Comparison of ENCODE assay signal across 39 cellular contexts in the genomic region with DNA sequence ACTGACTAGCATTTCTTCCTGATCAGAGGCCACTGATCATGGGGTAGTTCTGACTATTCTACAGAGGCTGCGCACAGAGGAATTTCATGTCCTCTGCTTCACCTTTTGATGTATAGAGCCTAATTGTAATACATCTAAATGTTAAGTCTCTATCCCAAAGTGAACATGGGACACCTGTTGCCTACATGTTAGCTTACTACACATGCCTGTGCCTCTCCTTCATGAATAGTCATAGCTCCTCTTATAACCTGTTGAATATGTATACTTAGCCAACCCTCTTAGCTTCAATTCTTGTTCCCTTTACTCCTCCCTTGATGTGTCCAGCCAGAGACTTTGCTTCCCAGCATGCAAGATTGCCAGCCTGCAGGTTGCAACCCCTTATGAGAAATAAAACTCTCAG.
"Had no signal": no experiment of that assay in that cellular context is flagged by ENCODE, and none has a peak within 500 bp of the region (broad histone marks: within the 10 kb centered on the region; RNA-seq: fewer than 3 reads in every experiment).

No MANE protein-coding gene starts in this region.

- H3K9me3 ChIP-seq: ascending aorta had no signal

- H3K4me3 Mint-ChIP-seq: activated CD4-positive, alpha-beta memory T cell treated with anti-CD3 and anti-CD28 coated beads, Interleukin-2, amount 10 ng/mL, durations not matched to agents 7 days and 5 days; activated CD4-positive, alpha-beta T cell treated with anti-CD3 and anti-CD28 coated beads for 36 hours; activated CD4-positive, alpha-beta T cell treated with anti-CD3 and anti-CD28 coated beads, Interleukin-2, amount 10 ng/mL, durations not matched to agents 7 days and 5 days; activated CD8-positive, alpha-beta T cell treated with anti-CD3 and anti-CD28 coated beads, Interleukin-2, amount 10 ng/mL, durations not matched to agents 7 days and 5 days; activated naive CD4-positive, alpha-beta T cell treated with anti-CD3 and anti-CD28 coated beads for 36 hours; activated naive CD8-positive, alpha-beta T cell treated with anti-CD3 and anti-CD28 coated beads, Interleukin-2, amount 10 ng/mL, durations not matched to agents 7 days and 5 days; activated naive CD8-positive, alpha-beta T cell treated with anti-CD3 and anti-CD28 coated beads, Interleukin-2, amount 50 U/mL, for 24 hours; activated T-cell treated with anti-CD3 and anti-CD28 coated beads, Interleukin-2, amount 50 U/mL, for 4 hours; activated T-cell treated with anti-CD3 and anti-CD28 coated beads, Interleukin-2, amount 50 U/mL, for 72 hours; activated T-helper 1 cell treated with anti-CD3 and anti-CD28 coated beads, Interleukin-12 subunit alpha, Interleukin-12 subunit beta, Interleukin-2, Interleukin-4 antibody, amounts not matched to agents 30 ng/mL and 10 ng/mL and 1 ng/mL, durations not matched to agents 14 hours and 24 hours and 36 hours; activated T-helper 17 cell treated with anti-CD3 and anti-CD28 coated beads, Interleukin-2, amount 50 U/mL, for 72 hours; brain; T-helper 1 cell treated with Interleukin-12 subunit alpha and Interleukin-12 subunit beta and Interleukin-4 antibody, amounts not matched to agents 30 μg/mL and 1 μg/mL, for 36 hours; T-helper 2 cell treated with Interferon-gamma antibody and Interleukin-4, amounts not matched to agents 5 μg/mL and 100 μg/mL, for 36 hours; WTC11 had no signal

- ATAC-seq: activated CD4-positive, alpha-beta T cell treated with anti-CD3 and anti-CD28 coated beads for 36 hours; activated CD4-positive, CD25-positive, alpha-beta regulatory T cell treated with anti-CD3 and anti-CD28 coated beads, Interleukin-2, amount 50 U/mL, for 24 hours; activated CD8-positive, alpha-beta T cell treated with anti-CD3 and anti-CD28 coated beads, Interleukin-2, amount 10 ng/mL, durations not matched to agents 7 days and 5 days; activated naive CD4-positive, alpha-beta T cell treated with anti-CD3 and anti-CD28 coated beads, Interleukin-2, amount 50 U/mL, for 72 hours; activated naive CD8-positive, alpha-beta T cell treated with anti-CD3 and anti-CD28 coated beads, Interleukin-2, amount 50 U/mL, for 24 hours; activated T-cell treated with anti-CD3 and anti-CD28 coated beads, Interleukin-2, amount 50 U/mL, for 4 hours; activated T-cell treated with anti-CD3 and anti-CD28 coated beads, Interleukin-2, amount 50 U/mL, for 72 hours; activated T-helper 17 cell treated with anti-CD3 and anti-CD28 coated beads, Interleukin-2, amount 50 U/mL, for 72 hours; WTC11 had no signal

- H3K4me1 ChIP-seq: ascending aorta had no signal

- H3K9me3 Mint-ChIP-seq: activated CD4-positive, alpha-beta memory T cell treated with anti-CD3 and anti-CD28 coated beads, Interleukin-2, amount 10 ng/mL, durations not matched to agents 7 days and 5 days; activated CD4-positive, alpha-beta T cell treated with anti-CD3 and anti-CD28 coated beads, Interleukin-2, amount 10 ng/mL, durations not matched to agents 7 days and 5 days; activated naive CD4-positive, alpha-beta T cell treated with anti-CD3 and anti-CD28 coated beads for 36 hours; activated naive CD4-positive, alpha-beta T cell treated with anti-CD3 and anti-CD28 coated beads, Interleukin-2, amount 50 U/mL, for 72 hours; activated naive CD8-positive, alpha-beta T cell treated with anti-CD3 and anti-CD28 coated beads, Interleukin-2, amount 10 ng/mL, durations not matched to agents 7 days and 5 days; activated naive CD8-positive, alpha-beta T cell treated with anti-CD3 and anti-CD28 coated beads, Interleukin-2, amount 50 U/mL, for 24 hours; activated T-cell treated with anti-CD3 and anti-CD28 coated beads, Interleukin-2, amount 50 U/mL, for 4 hours; activated T-cell treated with anti-CD3 and anti-CD28 coated beads, Interleukin-2, amount 50 U/mL, for 72 hours; activated T-helper 1 cell treated with anti-CD3 and anti-CD28 coated beads, Interleukin-12 subunit alpha, Interleukin-12 subunit beta, Interleukin-2, Interleukin-4 antibody, amounts not matched to agents 30 ng/mL and 10 ng/mL and 1 ng/mL, durations not matched to agents 14 hours and 24 hours and 36 hours; activated T-helper 17 cell treated with anti-CD3 and anti-CD28 coated beads, Interleukin-2, amount 50 U/mL, for 72 hours; T-helper 1 cell treated with Interleukin-12 subunit alpha and Interleukin-12 subunit beta and Interleukin-4 antibody, amounts not matched to agents 30 μg/mL and 1 μg/mL, for 36 hours; T-helper 2 cell treated with Interferon-gamma antibody and Interleukin-4, amounts not matched to agents 5 μg/mL and 100 μg/mL, for 36 hours; WTC11 had no signal

- H3K27ac Mint-ChIP-seq: activated CD4-positive, alpha-beta memory T cell treated with anti-CD3 and anti-CD28 coated beads, Interleukin-2, amount 10 ng/mL, durations not matched to agents 7 days and 5 days; activated CD4-positive, alpha-beta T cell treated with anti-CD3 and anti-CD28 coated beads for 36 hours; activated CD4-positive, alpha-beta T cell treated with anti-CD3 and anti-CD28 coated beads, Interleukin-2, amount 10 ng/mL, durations not matched to agents 7 days and 5 days; activated CD8-positive, alpha-beta T cell treated with anti-CD3 and anti-CD28 coated beads, Interleukin-2, amount 10 ng/mL, durations not matched to agents 7 days and 5 days; activated naive CD4-positive, alpha-beta T cell treated with anti-CD3 and anti-CD28 coated beads for 36 hours; activated naive CD4-positive, alpha-beta T cell treated with anti-CD3 and anti-CD28 coated beads, Interleukin-2, amount 50 U/mL, for 72 hours; activated naive CD8-positive, alpha-beta T cell treated with anti-CD3 and anti-CD28 coated beads, Interleukin-2, amount 10 ng/mL, durations not matched to agents 7 days and 5 days; activated naive CD8-positive, alpha-beta T cell treated with anti-CD3 and anti-CD28 coated beads, Interleukin-2, amount 50 U/mL, for 24 hours; activated T-cell treated with anti-CD3 and anti-CD28 coated beads, Interleukin-2, amount 50 U/mL, for 72 hours; activated T-helper 1 cell treated with anti-CD3 and anti-CD28 coated beads, Interleukin-12 subunit alpha, Interleukin-12 subunit beta, Interleukin-2, Interleukin-4 antibody, amounts not matched to agents 30 ng/mL and 10 ng/mL and 1 ng/mL, durations not matched to agents 14 hours and 24 hours and 36 hours; activated T-helper 17 cell treated with anti-CD3 and anti-CD28 coated beads, Interleukin-2, amount 50 U/mL, for 72 hours; brain; T-helper 1 cell treated with Interleukin-12 subunit alpha and Interleukin-12 subunit beta and Interleukin-4 antibody, amounts not matched to agents 30 μg/mL and 1 μg/mL, for 36 hours; T-helper 2 cell treated with Interferon-gamma antibody and Interleukin-4, amounts not matched to agents 5 μg/mL and 100 μg/mL, for 36 hours; WTC11 had no signal

- H3K36me3 ChIP-seq: ascending aorta, cardiac muscle cell, WERI-Rb-1 had no signal

- H3K27me3 ChIP-seq: ascending aorta, cardiac muscle cell had no signal

- H3K27me3 Mint-ChIP-seq: activated CD4-positive, alpha-beta T cell treated with anti-CD3 and anti-CD28 coated beads for 36 hours; activated CD4-positive, alpha-beta T cell treated with anti-CD3 and anti-CD28 coated beads, Interleukin-2, amount 10 ng/mL, durations not matched to agents 7 days and 5 days; activated T-helper 17 cell treated with anti-CD3 and anti-CD28 coated beads, Interleukin-2, amount 50 U/mL, for 72 hours; brain had no signal

- H3K4me3 ChIP-seq: ascending aorta, cardiac muscle cell had no signal

- H3K36me3 Mint-ChIP-seq: activated naive CD4-positive, alpha-beta T cell treated with anti-CD3 and anti-CD28 coated beads, Interleukin-2, amount 50 U/mL, for 72 hours; activated naive CD8-positive, alpha-beta T cell treated with anti-CD3 and anti-CD28 coated beads, Interleukin-2, amount 10 ng/mL, durations not matched to agents 7 days and 5 days; brain; WTC11 had no signal

- FAIRE-seq: bronchial epithelial cell, TTC549 had no signal

- H3K27ac ChIP-seq: ascending aorta, cardiac muscle cell, WERI-Rb-1 had no signal

- DNase-seq: activated CD4-positive, alpha-beta memory T cell treated with anti-CD3 and anti-CD28 coated beads, Interleukin-2, amount 10 ng/mL, durations not matched to agents 7 days and 5 days; activated CD4-positive, alpha-beta T cell treated with anti-CD3 and anti-CD28 coated beads for 1 hour; activated CD4-positive, alpha-beta T cell treated with anti-CD3 and anti-CD28 coated beads for 36 hours; activated CD4-positive, alpha-beta T cell treated with anti-CD3 and anti-CD28 coated beads for 48 hours; activated CD4-positive, alpha-beta T cell treated with anti-CD3 and anti-CD28 coated beads, Interleukin-2, amount 10 ng/mL, durations not matched to agents 7 days and 5 days; activated CD4-positive, alpha-beta T cell treated with anti-CD3 and anti-CD28 coated beads, Interleukin-2, amount 50 U/mL, for 48 hours; activated CD4-positive, CD25-positive, alpha-beta regulatory T cell; activated CD8-positive, alpha-beta memory T cell treated with anti-CD3 and anti-CD28 coated beads, Interleukin-2, amount 50 U/mL, for 4 hours; activated CD8-positive, alpha-beta T cell treated with anti-CD3 and anti-CD28 coated beads, Interleukin-2, amount 10 ng/mL, durations not matched to agents 7 days and 5 days; activated effector memory CD4-positive, alpha-beta T cell treated with anti-CD3 and anti-CD28 coated beads, Interleukin-2, amount 50 U/mL, for 16 hours; activated gamma-delta T cell treated with Interleukin-2 at 50 U/mL for 16 hours; activated naive CD4-positive, alpha-beta T cell; activated naive CD4-positive, alpha-beta T cell treated with anti-CD3 and anti-CD28 coated beads for 36 hours; activated naive CD4-positive, alpha-beta T cell treated with anti-CD3 and anti-CD28 coated beads, Interleukin-2, amount 50 U/mL, for 16 hours; activated naive CD8-positive, alpha-beta T cell treated with anti-CD3 and anti-CD28 coated beads, Interleukin-2, amount 10 ng/mL, durations not matched to agents 7 days and 5 days; activated naive CD8-positive, alpha-beta T cell treated with anti-CD3 and anti-CD28 coated beads, Interleukin-2, amount 50 U/mL, for 24 hours; activated T-cell treated with anti-CD3 and anti-CD28 coated beads for 4 hours; activated T-cell treated with anti-CD3 and anti-CD28 coated beads, Interleukin-2, amount 50 U/mL, for 1 hour; activated T-cell treated with anti-CD3 and anti-CD28 coated beads, Interleukin-2, amount 50 U/mL, for 4 hours; activated T-cell treated with anti-CD3 and anti-CD28 coated beads, Interleukin-2, amount 50 U/mL, for 72 hours; amygdala; anterior cingulate cortex; caudate nucleus; SW 1271; T-helper 1 cell; T-helper 9 cell; WERI-Rb-1 had no signal

- H3K4me1 Mint-ChIP-seq: activated CD4-positive, alpha-beta T cell treated with anti-CD3 and anti-CD28 coated beads for 36 hours; activated naive CD8-positive, alpha-beta T cell treated with anti-CD3 and anti-CD28 coated beads, Interleukin-2, amount 50 U/mL, for 24 hours; activated T-helper 17 cell treated with anti-CD3 and anti-CD28 coated beads, Interleukin-2, amount 50 U/mL, for 72 hours; brain had no signal
